Comparison of ENCODE assay signal across 21 cellular contexts in the genomic region with DNA sequence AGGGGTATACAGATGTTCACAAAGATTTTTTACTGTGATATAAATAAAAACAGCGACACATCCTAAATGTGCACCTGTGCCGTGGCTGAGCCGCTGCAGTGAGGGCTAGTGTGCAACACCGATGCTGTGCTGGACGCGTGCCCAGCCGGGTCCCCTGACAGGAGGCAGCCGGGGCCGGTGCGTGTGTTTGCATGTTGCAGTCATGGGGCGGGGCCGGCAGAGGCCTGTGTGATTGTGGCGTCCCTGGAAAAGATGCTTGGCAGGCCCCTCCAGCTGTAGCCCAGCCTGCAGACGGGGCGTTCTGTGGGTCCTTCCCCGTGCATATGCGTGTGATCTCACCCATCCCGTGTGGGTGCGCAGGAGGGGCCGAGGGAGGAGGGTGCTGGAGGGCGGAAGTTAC. TPM values are rescaled to one million over a fixed set of nuclear protein-coding genes. Genes with fewer than 3 reads are reported as not detected.
DNase-seq lines count a peak whose midpoint lies in the region; ATAC-seq and TF ChIP-seq lines count a peak whose summit lies in the region.
"Had no signal": no experiment of that assay in that cellular context is flagged by ENCODE, and none has a peak within 500 bp of the region (broad histone marks: within the 10 kb centered on the region; RNA-seq: fewer than 3 reads in every experiment).

No MANE protein-coding gene starts in this region.

- peaks cover 37% of the 10 kb centered on the region for H3K4me1 Mint-ChIP-seq in nephron
- H3K4me1 Mint-ChIP-seq: activated CD8-positive, alpha-beta memory T cell treated with anti-CD3 and anti-CD28 coated beads, Interleukin-2, amount 10 ng/mL, durations not matched to agents 7 days and 5 days had no signal

- peaks cover 56% of the 10 kb centered on the region for H3K36me3 Mint-ChIP-seq in nephron (ENCODE audit: low read depth)

- 76% methylated on average over 13 of the region's 21 CpGs for WGBS in esophagus muscularis mucosa

- TF ChIP-seq POLR2A in esophagus muscularis mucosa (IDR thresholded peaks at IDR 0.05; ENCODE audit: low read depth) = no peak
- no peak for TF ChIP-seq POLR2A in GM18505 (IDR thresholded peaks at IDR 0.05; ENCODE audit: borderline replicate concordance, extremely low read depth, insufficient read depth, insufficient read length)

- H3K27ac ChIP-seq in esophagus muscularis mucosa (replicated peaks in 1 of 4) = no peak overlapping the region
- H3K27ac ChIP-seq: HL-60, SJSA1 had no signal

- no peaks in the 10 kb centered on the region for H3K27me3 Mint-ChIP-seq in nephron (ENCODE audit: low read depth)
- H3K27me3 Mint-ChIP-seq: activated CD8-positive, alpha-beta memory T cell treated with anti-CD3 and anti-CD28 coated beads, Interleukin-2, amount 10 ng/mL, durations not matched to agents 7 days and 5 days had no signal

- no peaks in the 10 kb centered on the region for H3K4me1 ChIP-seq in esophagus muscularis mucosa
- H3K4me1 ChIP-seq: SJSA1 had no signal

- no peak overlapping the region for H3K4me3 ChIP-seq in esophagus muscularis mucosa
- H3K4me3 ChIP-seq: mucosa of descending colon, SJSA1 had no signal

- no peaks in the 10 kb centered on the region for H3K9me3 ChIP-seq in esophagus muscularis mucosa
- H3K9me3 ChIP-seq: mucosa of descending colon, SJSA1 had no signal

- ATAC-seq in GM18505 (IDR thresholded peaks at IDR 0.05; ENCODE audit: unreplicated experiment) = no peak
- ATAC-seq: activated CD8-positive, alpha-beta memory T cell treated with anti-CD3 and anti-CD28 coated beads, Interleukin-2, amount 10 ng/mL, durations not matched to agents 7 days and 5 days; mucosa of descending colon had no signal

- DNase-seq in COLO668 (lab: John Stamatoyannopoulos, UW; ENCODE audit: unreplicated experiment) (peak; percentile 75), NCI-H1092 (lab: John Stamatoyannopoulos, UW) (peak; percentile 22), SHP77 treated with DMSO at 0.1 percent for 48 hours (lab: John Stamatoyannopoulos, UW) (peak; percentile 63), DMS114 treated with DMSO at 0.1 percent for 48 hours (lab: John Stamatoyannopoulos, UW; ENCODE audit: unreplicated experiment) (no peak), esophagus muscularis mucosa (ENCODE audit: extremely low spot score) (no peak), AG20443 (ENCODE audit: low spot score) (no peak)
- DNase-seq: activated CD8-positive, alpha-beta memory T cell treated with anti-CD3 and anti-CD28 coated beads, Interleukin-2, amount 10 ng/mL, durations not matched to agents 7 days and 5 days; AML-193; mucosa of descending colon; NCI-H82; stimulated activated CD4-positive, alpha-beta T cell treated with anti-CD3 and anti-CD28 coated beads, Interleukin-4, amount 100 ng/mL, for 4 hours; stimulated activated naive CD4-positive, alpha-beta T cell; WERI-Rb-1 had no signal

- H3K9me3 Mint-ChIP-seq in nephron = no peaks in the 10 kb centered on the region

- no peak overlapping the region for H3K4me3 Mint-ChIP-seq in nephron
- H3K4me3 Mint-ChIP-seq: activated CD8-positive, alpha-beta memory T cell treated with anti-CD3 and anti-CD28 coated beads, Interleukin-2, amount 10 ng/mL, durations not matched to agents 7 days and 5 days had no signal

- peak overlapping the region in 2 of 3 experiments; percentile 24 to 61 for H3K27ac Mint-ChIP-seq in nephron
- H3K27ac Mint-ChIP-seq: activated CD8-positive, alpha-beta memory T cell treated with anti-CD3 and anti-CD28 coated beads, Interleukin-2, amount 10 ng/mL, durations not matched to agents 7 days and 5 days had no signal

- TF ChIP-seq CTCF in nephron (IDR thresholded peaks at IDR 0.05; ENCODE audit: unreplicated experiment in 3 of 3) = no peak
- no peak for TF ChIP-seq CTCF in esophagus muscularis mucosa (IDR thresholded peaks at IDR 0.05)

- no peak for TF ChIP-seq EP300 in esophagus muscularis mucosa (IDR thresholded peaks at IDR 0.05)

- no peaks in the 10 kb centered on the region for H3K27me3 ChIP-seq in esophagus muscularis mucosa
- H3K27me3 ChIP-seq: SJSA1 had no signal

- intact Hi-C loops in esophagus muscularis mucosa (cut with DNase I) = no loop called here

- peaks cover 61 to 100% (median 93%) of the 10 kb centered on the region in 4 donors for H3K36me3 ChIP-seq in esophagus muscularis mucosa

RNA-seq across cellular contexts. Expression of gene MUC6, which starts 30.6 kb away (rescaled TPM):
- total RNA-seq in esophagus muscularis mucosa = not detected
- total RNA-seq: activated CD8-positive, alpha-beta memory T cell treated with anti-CD3 and anti-CD28 coated beads, Interleukin-2, amount 10 ng/mL, durations not matched to agents 7 days and 5 days; fibroblast of lung; H4; LHCN-M2; mucosa of descending colon; pulmonary artery endothelial cell; SJSA1 had no signal

Comparison
In these comparisons a context has a peak if more than half of its experiments do, and no peak if none do; other contexts are left out.
1. DNase-seq: peak in COLO668 (single experiment), NCI-H1092 (single experiment) and SHP77 treated with DMSO at 0.1 percent for 48 hours (single experiment); none in DMS114 treated with DMSO at 0.1 percent for 48 hours (single experiment), esophagus muscularis mucosa (single experiment) and AG20443 (single experiment).